31 cellular contexts compared by ENCODE assay signal in genomic region chr7:46288010-46288409, GRCh38.
"Had no signal": no experiment of that assay in that cellular context is flagged by ENCODE, and none has a peak within 500 bp of the region (broad histone marks: within the 10 kb centered on the region; RNA-seq: fewer than 3 reads in every experiment).

No MANE protein-coding gene starts in this region.

- H3K27ac Mint-ChIP-seq: activated CD4-positive, alpha-beta memory T cell treated with anti-CD3 and anti-CD28 coated beads for 36 hours; activated CD4-positive, alpha-beta T cell treated with anti-CD3 and anti-CD28 coated beads for 36 hours; activated CD4-positive, alpha-beta T cell treated with anti-CD3 and anti-CD28 coated beads, Interleukin-2, amount 10 ng/mL, durations not matched to agents 24 days and 14 days; activated CD8-positive, alpha-beta memory T cell treated with anti-CD3 and anti-CD28 coated beads, Interleukin-2, amount 10 ng/mL, durations not matched to agents 7 days and 5 days; activated CD8-positive, alpha-beta T cell treated with anti-CD3 and anti-CD28 coated beads, Interleukin-2, amount 10 ng/mL, durations not matched to agents 7 days and 5 days; activated naive CD4-positive, alpha-beta T cell treated with anti-CD3 and anti-CD28 coated beads for 36 hours; activated naive CD4-positive, alpha-beta T cell treated with anti-CD3 and anti-CD28 coated beads, Interleukin-2, amount 50 U/mL, for 24 hours; activated naive CD8-positive, alpha-beta T cell treated with anti-CD3 and anti-CD28 coated beads for 36 hours; activated naive CD8-positive, alpha-beta T cell treated with anti-CD3 and anti-CD28 coated beads, Interleukin-2, amount 50 U/mL, for 24 hours; activated T-helper 1 cell treated with anti-CD3 and anti-CD28 coated beads, Interleukin-12 subunit alpha, Interleukin-12 subunit beta, Interleukin-2, Interleukin-4 antibody, amounts not matched to agents 30 ng/mL and 10 ng/mL and 1 ng/mL, durations not matched to agents 14 hours and 24 hours and 36 hours; activated T-helper 2 cell treated with anti-CD3 and anti-CD28 coated beads, Interferon-gamma antibody, Interleukin-2, Interleukin-4, amounts not matched to agents 10 μg/mL and 5 μg/mL and 100 μg/mL, durations not matched to agents 14 hours and 24 hours and 36 hours; T-helper 17 cell; T-helper 2 cell treated with Interferon-gamma antibody and Interleukin-4, amounts not matched to agents 5 μg/mL and 100 μg/mL, for 36 hours had no signal

- H3K27me3 ChIP-seq: adrenal gland, body of pancreas, colonic mucosa, esophagus squamous epithelium had no signal

- H3K36me3 ChIP-seq: adrenal gland, colonic mucosa, esophagus squamous epithelium had no signal

- H3K4me3 ChIP-seq: adrenal gland, body of pancreas, colonic mucosa, esophagus squamous epithelium had no signal

- H3K9me3 ChIP-seq: adrenal gland, body of pancreas, colonic mucosa, esophagus squamous epithelium had no signal

- H3K27ac ChIP-seq: adrenal gland, body of pancreas, colonic mucosa, epithelial cell of prostate, esophagus squamous epithelium had no signal

- ATAC-seq: activated CD4-positive, alpha-beta T cell treated with anti-CD3 and anti-CD28 coated beads for 36 hours; activated CD8-positive, alpha-beta memory T cell treated with anti-CD3 and anti-CD28 coated beads, Interleukin-2, amount 10 ng/mL, durations not matched to agents 7 days and 5 days; activated CD8-positive, alpha-beta T cell treated with anti-CD3 and anti-CD28 coated beads, Interleukin-2, amount 10 ng/mL, durations not matched to agents 7 days and 5 days; activated naive CD8-positive, alpha-beta T cell treated with anti-CD3 and anti-CD28 coated beads, Interleukin-2, amount 50 U/mL, for 24 hours; body of pancreas; T-helper 17 cell had no signal

- H3K4me1 ChIP-seq: adrenal gland, colonic mucosa had no signal

- H3K36me3 Mint-ChIP-seq: activated CD4-positive, alpha-beta memory T cell treated with anti-CD3 and anti-CD28 coated beads for 36 hours; activated CD8-positive, alpha-beta memory T cell treated with anti-CD3 and anti-CD28 coated beads, Interleukin-2, amount 10 ng/mL, durations not matched to agents 7 days and 5 days; activated naive CD4-positive, alpha-beta T cell treated with anti-CD3 and anti-CD28 coated beads, Interleukin-2, amount 50 U/mL, for 24 hours; activated naive CD8-positive, alpha-beta T cell treated with anti-CD3 and anti-CD28 coated beads for 36 hours had no signal

- H3K27me3 Mint-ChIP-seq: activated CD4-positive, alpha-beta memory T cell treated with anti-CD3 and anti-CD28 coated beads for 36 hours; activated CD4-positive, alpha-beta T cell treated with anti-CD3 and anti-CD28 coated beads for 36 hours; activated CD4-positive, alpha-beta T cell treated with anti-CD3 and anti-CD28 coated beads, Interleukin-2, amount 10 ng/mL, durations not matched to agents 24 days and 14 days; activated CD8-positive, alpha-beta memory T cell treated with anti-CD3 and anti-CD28 coated beads, Interleukin-2, amount 10 ng/mL, durations not matched to agents 7 days and 5 days; activated naive CD8-positive, alpha-beta T cell treated with anti-CD3 and anti-CD28 coated beads, Interleukin-2, amount 50 U/mL, for 24 hours; T-helper 17 cell had no signal

- H3K4me1 Mint-ChIP-seq: activated CD4-positive, alpha-beta T cell treated with anti-CD3 and anti-CD28 coated beads for 36 hours; activated CD4-positive, alpha-beta T cell treated with anti-CD3 and anti-CD28 coated beads, Interleukin-2, amount 10 ng/mL, durations not matched to agents 24 days and 14 days; activated CD8-positive, alpha-beta memory T cell treated with anti-CD3 and anti-CD28 coated beads, Interleukin-2, amount 10 ng/mL, durations not matched to agents 7 days and 5 days; activated naive CD4-positive, alpha-beta T cell treated with anti-CD3 and anti-CD28 coated beads, Interleukin-2, amount 50 U/mL, for 24 hours; activated naive CD8-positive, alpha-beta T cell treated with anti-CD3 and anti-CD28 coated beads for 36 hours; activated naive CD8-positive, alpha-beta T cell treated with anti-CD3 and anti-CD28 coated beads, Interleukin-2, amount 50 U/mL, for 24 hours; T-helper 17 cell had no signal

- DNase-seq: activated CD4-positive, alpha-beta memory T cell treated with anti-CD3 and anti-CD28 coated beads for 36 hours; activated CD4-positive, alpha-beta T cell treated with anti-CD3 and anti-CD28 coated beads for 36 hours; activated CD4-positive, alpha-beta T cell treated with anti-CD3 and anti-CD28 coated beads, Interleukin-2, amount 10 ng/mL, durations not matched to agents 24 days and 14 days; activated CD4-positive, CD25-positive, alpha-beta regulatory T cell; activated CD4-positive, CD25-positive, alpha-beta regulatory T cell treated with anti-CD3 and anti-CD28 coated beads, Interleukin-2, amount 50 U/mL, for 72 hours; activated CD8-positive, alpha-beta memory T cell treated with anti-CD3 and anti-CD28 coated beads, Interleukin-2, amount 10 ng/mL, durations not matched to agents 7 days and 5 days; activated CD8-positive, alpha-beta memory T cell treated with anti-CD3 and anti-CD28 coated beads, Interleukin-2, amount 50 U/mL, for 4 hours; activated CD8-positive, alpha-beta T cell treated with anti-CD3 and anti-CD28 coated beads, Interleukin-2, amount 10 ng/mL, durations not matched to agents 7 days and 5 days; activated effector memory CD4-positive, alpha-beta T cell treated with anti-CD3 and anti-CD28 coated beads, Interleukin-2, amount 50 U/mL, for 16 hours; activated naive CD4-positive, alpha-beta T cell treated with anti-CD3 and anti-CD28 coated beads for 36 hours; activated naive CD8-positive, alpha-beta T cell treated with anti-CD3 and anti-CD28 coated beads for 36 hours; activated naive CD8-positive, alpha-beta T cell treated with anti-CD3 and anti-CD28 coated beads, Interleukin-2, amount 50 U/mL, for 24 hours; activated T-cell treated with anti-CD3 and anti-CD28 coated beads, Interleukin-2, amount 50 U/mL, for 1 hour; activated T-cell treated with anti-CD3 and anti-CD28 coated beads, Interleukin-2, amount 50 U/mL, for 48 hours; adrenal gland; amygdala; aorta; body of pancreas; caudate nucleus; colonic mucosa; effector CD8-positive, alpha-beta T cell; esophagus squamous epithelium; head of caudate nucleus; T-helper 1 cell; T-helper 17 cell; T1000 had no signal

- H3K4me3 Mint-ChIP-seq: activated CD4-positive, alpha-beta memory T cell treated with anti-CD3 and anti-CD28 coated beads for 36 hours; activated CD4-positive, alpha-beta T cell treated with anti-CD3 and anti-CD28 coated beads for 36 hours; activated CD4-positive, alpha-beta T cell treated with anti-CD3 and anti-CD28 coated beads, Interleukin-2, amount 10 ng/mL, durations not matched to agents 24 days and 14 days; activated CD8-positive, alpha-beta memory T cell treated with anti-CD3 and anti-CD28 coated beads, Interleukin-2, amount 10 ng/mL, durations not matched to agents 7 days and 5 days; activated CD8-positive, alpha-beta T cell treated with anti-CD3 and anti-CD28 coated beads, Interleukin-2, amount 10 ng/mL, durations not matched to agents 7 days and 5 days; activated naive CD4-positive, alpha-beta T cell treated with anti-CD3 and anti-CD28 coated beads for 36 hours; activated naive CD4-positive, alpha-beta T cell treated with anti-CD3 and anti-CD28 coated beads, Interleukin-2, amount 50 U/mL, for 24 hours; activated naive CD8-positive, alpha-beta T cell treated with anti-CD3 and anti-CD28 coated beads for 36 hours; activated naive CD8-positive, alpha-beta T cell treated with anti-CD3 and anti-CD28 coated beads, Interleukin-2, amount 50 U/mL, for 24 hours; activated T-helper 1 cell treated with anti-CD3 and anti-CD28 coated beads, Interleukin-12 subunit alpha, Interleukin-12 subunit beta, Interleukin-2, Interleukin-4 antibody, amounts not matched to agents 30 ng/mL and 10 ng/mL and 1 ng/mL, durations not matched to agents 14 hours and 24 hours and 36 hours; T-helper 17 cell; T-helper 2 cell treated with Interferon-gamma antibody and Interleukin-4, amounts not matched to agents 5 μg/mL and 100 μg/mL, for 36 hours had no signal

- H3K9me3 Mint-ChIP-seq: activated CD4-positive, alpha-beta memory T cell treated with anti-CD3 and anti-CD28 coated beads for 36 hours; activated CD4-positive, alpha-beta T cell treated with anti-CD3 and anti-CD28 coated beads, Interleukin-2, amount 10 ng/mL, durations not matched to agents 24 days and 14 days; activated naive CD4-positive, alpha-beta T cell treated with anti-CD3 and anti-CD28 coated beads for 36 hours; activated naive CD4-positive, alpha-beta T cell treated with anti-CD3 and anti-CD28 coated beads, Interleukin-2, amount 50 U/mL, for 24 hours; activated naive CD8-positive, alpha-beta T cell treated with anti-CD3 and anti-CD28 coated beads for 36 hours; activated naive CD8-positive, alpha-beta T cell treated with anti-CD3 and anti-CD28 coated beads, Interleukin-2, amount 50 U/mL, for 24 hours; activated T-helper 1 cell treated with anti-CD3 and anti-CD28 coated beads, Interleukin-12 subunit alpha, Interleukin-12 subunit beta, Interleukin-2, Interleukin-4 antibody, amounts not matched to agents 30 ng/mL and 10 ng/mL and 1 ng/mL, durations not matched to agents 14 hours and 24 hours and 36 hours; activated T-helper 2 cell treated with anti-CD3 and anti-CD28 coated beads, Interferon-gamma antibody, Interleukin-2, Interleukin-4, amounts not matched to agents 10 μg/mL and 5 μg/mL and 100 μg/mL, durations not matched to agents 14 hours and 24 hours and 36 hours had no signal
